Comparison of ENCODE assay signal across 14 cellular contexts in the genomic region with DNA sequence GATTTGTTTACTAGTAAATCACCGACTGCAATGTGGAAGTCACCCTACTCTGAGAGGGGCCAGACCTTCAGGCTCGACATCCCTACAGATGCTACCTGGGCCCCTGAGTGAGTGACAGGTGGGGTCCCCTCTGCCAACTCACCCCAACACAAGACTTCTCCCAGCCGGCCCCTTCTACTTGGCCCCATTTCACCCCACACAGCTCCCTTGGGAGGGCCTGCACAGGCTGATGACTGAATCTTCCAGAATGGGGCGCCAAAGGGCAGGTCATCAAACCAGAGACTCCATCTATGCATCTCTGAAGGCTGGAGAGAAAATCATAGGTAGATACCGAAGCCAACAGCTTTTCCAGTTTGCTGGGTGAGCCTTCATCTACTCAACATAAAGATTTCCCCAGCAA. TPM values are rescaled to one million over a fixed set of nuclear protein-coding genes. Genes with fewer than 3 reads are reported as not detected.
DNase-seq lines count a peak whose midpoint lies in the region; ATAC-seq, FAIRE-seq and TF ChIP-seq lines count a peak whose summit lies in the region.
"Had no signal": no experiment of that assay in that cellular context is flagged by ENCODE, and none has a peak within 500 bp of the region (broad histone marks: within the 10 kb centered on the region; RNA-seq: fewer than 3 reads in every experiment).

No MANE protein-coding gene starts in this region.

- 2% methylated on average over 5 of the region's 5 CpGs for WGBS in K562 (ENCODE audit: insufficient coverage, low coverage, missing lambda C conversion rate)

- peak; percentile 6 for FAIRE-seq in K562 (lab: Jason Lieb, UNC)

- intact Hi-C loops in K562 (cut with micrococcal nuclease), result loop anchor here (1.0 to 2.0 kb wide), 2 partner anchors 45 to 95 kb away; no protein-coding TSS in a partner anchor

- peak; percentile 55 to 63 (median 61) for TF ChIP-seq CTCF in K562 (IDR thresholded peaks at IDR 0.05 in 2 of 3, conservative IDR thresholded peaks at IDR 0.05 in 1 of 3; ENCODE audit: insufficient read depth in 2 of 3, low read depth in 1 of 3, low read length in 3 of 3)
- peak; percentile 14 for TF ChIP-seq CTCF in osteoblast (IDR thresholded peaks at IDR 0.05; ENCODE audit: extremely low read depth, low read depth, low read length)

- TF ChIP-seq POLR2A in K562 (conservative IDR thresholded peaks at IDR 0.05), result no peak

- DNase-seq in NCI-H82 (lab: John Stamatoyannopoulos, UW) (peak; percentile 54), NCI-H82 treated with DMSO at 0.1 percent for 48 hours (lab: John Stamatoyannopoulos, UW; ENCODE audit: unreplicated experiment) (no peak), NCI-H1436 (lab: John Stamatoyannopoulos, UW) (peak; percentile 43), K562 (ENCODE audit: extremely low read depth in 1 of 4, low spot score in 3 of 4) (peak in 3 of 4 experiments; percentile 30 to 44 (median 37)), osteoblast (ENCODE audit: insufficient read length, low spot score, missing footprints) (peak; percentile 67)
- no peak for DNase-seq in effector CD4-positive, alpha-beta T cell
- DNase-seq: activated naive CD8-positive, alpha-beta T cell treated with anti-CD3 and anti-CD28 coated beads, Interleukin-2, amount 10 ng/mL, durations not matched to agents 7 days and 5 days; AML-193; left ventricle myocardium superior had no signal

- H3K9ac ChIP-seq in K562 (ENCODE audit: insufficient read depth in 1 of 2, low read depth in 2 of 2, low read length in 2 of 2), result no peak overlapping the region

- H3K9me3 ChIP-seq in K562 (replicated peaks; ENCODE audit: control insufficient read depth, insufficient read depth, low read depth, low read length) (no peaks in the 10 kb centered on the region), osteoblast (ENCODE audit: low read depth, low read length) (no peaks in the 10 kb centered on the region)

- no TSS peak for BruUV-seq in K562 (replicated peaks; lab: Mats Ljungman, UMichigan)

- H4K20me1 ChIP-seq in K562 (replicated peaks; ENCODE audit: control insufficient read depth, insufficient read depth, low read length) (peaks cover 4% of the 10 kb centered on the region; the same call in 1 of the 2 replicates), osteoblast (ENCODE audit: insufficient read depth, low read length) (no peaks in the 10 kb centered on the region)

- in situ Hi-C loops in K562 (cut with MboI), result no loop called here

- CTCF ChIA-PET in K562 (lab: Yijun Ruan, JAX; ENCODE audit: low intra/inter-chr PET ratio), result interaction anchor here (1.1 to 3.3 kb wide), 3 partner anchors 45 to 872 kb away, joined by 3 to 28 read pairs (median 3); a partner anchor contains a TSS

- H3K27me3 ChIP-seq in K562 (ENCODE audit: control insufficient read depth in 2 of 2, insufficient read depth in 2 of 2, low read length in 2 of 2) (peaks cover 31 to 64% of the 10 kb centered on the region in 2 experiments; a peak in 4 of 5 replicates), osteoblast (ENCODE audit: insufficient read depth, low read length) (no peaks in the 10 kb centered on the region)

- H3K9me1 ChIP-seq in K562 (ENCODE audit: control insufficient read depth, insufficient read depth, low read length), result no peaks in the 10 kb centered on the region

- H3K4me2 ChIP-seq in K562 (ENCODE audit: insufficient read depth, low read length), result no peak overlapping the region
- no peak overlapping the region for H3K4me2 ChIP-seq in osteoblast (ENCODE audit: insufficient read depth, low read length)

- TF ChIP-seq RAD21 in K562 (CRISPR knock-in tag; conservative IDR thresholded peaks at IDR 0.05 in 1 of 2, IDR thresholded peaks at IDR 0.05 in 1 of 2), result peak; percentile 40 to 83

- no peaks in the 10 kb centered on the region for H3K36me3 ChIP-seq in K562 (ENCODE audit: control insufficient read depth, insufficient read depth, low read length)
- H3K36me3 ChIP-seq in osteoblast (ENCODE audit: insufficient read depth, low read length), result no peaks in the 10 kb centered on the region

- H3K4me1 ChIP-seq in K562 (replicated peaks in 1 of 2; ENCODE audit: control insufficient read depth in 2 of 2, insufficient read depth in 2 of 2, low read length in 2 of 2) (no peaks in the 10 kb centered on the region), osteoblast (ENCODE audit: insufficient read depth, low read length) (no peaks in the 10 kb centered on the region)

- ATAC-seq in K562, result peak; percentile 90
- no peak for ATAC-seq in HG02852 (IDR thresholded peaks at IDR 0.05; ENCODE audit: unreplicated experiment)
- no peak for ATAC-seq in GM21423 (IDR thresholded peaks at IDR 0.05; ENCODE audit: unreplicated experiment)
- ATAC-seq: left ventricle myocardium superior had no signal

- H2AFZ ChIP-seq in K562 (ENCODE audit: low read depth, low read length), result no peak overlapping the region
- no peak overlapping the region for H2AFZ ChIP-seq in osteoblast (ENCODE audit: low read length)

- POLR2A ChIA-PET in K562 (lab: Yijun Ruan, JAX), result interaction anchor here (0.6 to 1.0 kb wide), 2 partner anchors 37 to 109 kb away, joined by 3 to 4 read pairs; no protein-coding TSS in a partner anchor

- H3K4me3 ChIP-seq in K562, result no peak overlapping the region
- no peak overlapping the region for H3K4me3 ChIP-seq in osteoblast (ENCODE audit: insufficient read depth, low read length)

- TF ChIP-seq EP300 in K562 (IDR thresholded peaks at IDR 0.05; ENCODE audit: low read length), result no peak

- no peak overlapping the region for H3K27ac ChIP-seq in K562 (ENCODE audit: extremely low read depth, low read depth, low read length)
- H3K27ac ChIP-seq in osteoblast (ENCODE audit: low read depth, low read length), result no peak overlapping the region
- H3K27ac ChIP-seq: RWPE1 had no signal

- H3K79me2 ChIP-seq in K562 (ENCODE audit: control insufficient read depth, insufficient read depth, low read length), result no peaks in the 10 kb centered on the region
- H3K79me2 ChIP-seq in osteoblast (ENCODE audit: insufficient read depth, low read length), result no peaks in the 10 kb centered on the region

RNA-seq across cellular contexts. Expression of a gene that starts 9.4 kb away (rescaled TPM):
- total RNA-seq in K562 (2011; cell fraction: chromatin; rRNA removed; ENCODE audit: low replicate concordance), result not detected in 2 replicates
- not detected in 2 replicates for total RNA-seq in K562 (2011; cell fraction: nucleolus; rRNA removed)
- total RNA-seq in K562 (2011; cell fraction: nucleoplasm; rRNA removed), result not detected in 2 replicates
- total RNA-seq in K562 (2014; rRNA removed) (not detected in 2 replicates), K562 (2014; rRNA removed; fragmentation: Illumina TruSeq; extraction: Trizol) (not detected in 2 replicates), K562 (2015; rRNA removed; fragmentation: Illumina TruSeq; extraction: Trizol) (not detected in 2 replicates), K562 (2021) (0.42 and 0.60 TPM in 2 replicates), osteoblast (not detected in 2 replicates)
- polyA plus RNA-seq in K562 (2011; rRNA removed) (not detected in 2 replicates), K562 (2014; fragmentation: Illumina TruSeq; extraction: Trizol) (not detected in 2 replicates), K562 (2014; fragmentation: Nextera tagmentation; extraction: Ambion mirVana) (under 1 TPM in 1 of 2 experiments, not detected in 1; 0.15 TPM), K562 (2014; rRNA removed) (not detected in 2 replicates)
- polyA plus RNA-seq in K562 (2011; cell fraction: cytosol; rRNA removed), result not detected in 2 replicates
- polyA plus RNA-seq in K562 (2011; cell fraction: nucleus; rRNA removed), result not detected in 2 replicates
- not detected in 2 replicates for polyA plus RNA-seq in K562 (2012)
- not detected in 2 replicates for polyA minus RNA-seq in K562 (2011; rRNA and poly(A)+ RNA removed)
- not detected in 2 replicates for polyA minus RNA-seq in K562 (2011; cell fraction: cytosol; rRNA and poly(A)+ RNA removed)
- not detected in 2 replicates for polyA minus RNA-seq in K562 (2011; cell fraction: nucleus; rRNA and poly(A)+ RNA removed)
- total RNA-seq: glomerular endothelial cell had no signal

RNA-seq across cellular contexts. Expression of a gene that starts 16.1 kb away (rescaled TPM):
- total RNA-seq in K562 (2011; cell fraction: chromatin; rRNA removed; ENCODE audit: low replicate concordance), result not detected in 2 replicates
- not detected in 2 replicates for total RNA-seq in K562 (2011; cell fraction: nucleolus; rRNA removed)
- total RNA-seq in K562 (2011; cell fraction: nucleoplasm; rRNA removed), result not detected in 2 replicates
- total RNA-seq in K562 (2014; rRNA removed) (not detected in 2 replicates), K562 (2014; rRNA removed; fragmentation: Illumina TruSeq; extraction: Trizol) (not detected in 2 replicates), K562 (2015; rRNA removed; fragmentation: Illumina TruSeq; extraction: Trizol) (not detected in 2 replicates), K562 (2021) (not detected in 2 replicates), osteoblast (not detected in 2 replicates)
- polyA plus RNA-seq in K562 (2011; rRNA removed) (not detected in 2 replicates), K562 (2014; fragmentation: Illumina TruSeq; extraction: Trizol) (not detected in 2 replicates), K562 (2014; fragmentation: Nextera tagmentation; extraction: Ambion mirVana) (not detected), K562 (2014; rRNA removed) (not detected in 2 replicates)
- polyA plus RNA-seq in K562 (2011; cell fraction: cytosol; rRNA removed), result not detected in 2 replicates
- polyA plus RNA-seq in K562 (2011; cell fraction: nucleus; rRNA removed), result not detected in 2 replicates
- polyA plus RNA-seq in K562 (2012), result 0.03 TPM in 1 of 2 replicates, not detected in the other
- not detected in 2 replicates for polyA minus RNA-seq in K562 (2011; rRNA and poly(A)+ RNA removed)
- not detected in 2 replicates for polyA minus RNA-seq in K562 (2011; cell fraction: cytosol; rRNA and poly(A)+ RNA removed)
- polyA minus RNA-seq in K562 (2011; cell fraction: nucleus; rRNA and poly(A)+ RNA removed), result not detected in 2 replicates
- total RNA-seq: activated naive CD8-positive, alpha-beta T cell treated with anti-CD3 and anti-CD28 coated beads, Interleukin-2, amount 10 ng/mL, durations not matched to agents 7 days and 5 days; glomerular endothelial cell; left ventricle myocardium superior; urinary bladder had no signal
- polyA plus RNA-seq: urinary bladder had no signal

RNA-seq across cellular contexts. Expression of a gene that starts 24.8 kb away (rescaled TPM):
- not detected in 2 replicates for total RNA-seq in K562 (2011; cell fraction: chromatin; rRNA removed; ENCODE audit: low replicate concordance)
- not detected in 2 replicates for total RNA-seq in K562 (2011; cell fraction: nucleolus; rRNA removed)
- total RNA-seq in K562 (2011; cell fraction: nucleoplasm; rRNA removed), result not detected in 2 replicates
- total RNA-seq in K562 (2014; rRNA removed), result not detected in 2 replicates
- total RNA-seq in K562 (2014; rRNA removed; fragmentation: Illumina TruSeq; extraction: Trizol), result not detected in 2 replicates
- total RNA-seq in K562 (2015; rRNA removed; fragmentation: Illumina TruSeq; extraction: Trizol), result not detected in 2 replicates
- not detected in 2 replicates for total RNA-seq in K562 (2021)
- not detected in 2 replicates for polyA plus RNA-seq in K562 (2011; rRNA removed)
- not detected in 2 replicates for polyA plus RNA-seq in K562 (2011; cell fraction: cytosol; rRNA removed)
- not detected in 2 replicates for polyA plus RNA-seq in K562 (2011; cell fraction: nucleus; rRNA removed)
- not detected in 2 replicates for polyA plus RNA-seq in K562 (2012)
- polyA plus RNA-seq in K562 (2014; fragmentation: Illumina TruSeq; extraction: Trizol), result not detected in 2 replicates
- not detected for polyA plus RNA-seq in K562 (2014; fragmentation: Nextera tagmentation; extraction: Ambion mirVana)
- polyA plus RNA-seq in K562 (2014; rRNA removed), result not detected in 2 replicates
- polyA minus RNA-seq in K562 (2011; rRNA and poly(A)+ RNA removed), result not detected in 2 replicates
- polyA minus RNA-seq in K562 (2011; cell fraction: cytosol; rRNA and poly(A)+ RNA removed), result not detected in 2 replicates
- not detected in 2 replicates for polyA minus RNA-seq in K562 (2011; cell fraction: nucleus; rRNA and poly(A)+ RNA removed)
- not detected in 2 replicates for total RNA-seq in osteoblast
- total RNA-seq: activated naive CD8-positive, alpha-beta T cell treated with anti-CD3 and anti-CD28 coated beads, Interleukin-2, amount 10 ng/mL, durations not matched to agents 7 days and 5 days; glomerular endothelial cell had no signal

RNA-seq across cellular contexts. Expression of a gene that starts 42.6 kb away (rescaled TPM):
- total RNA-seq in K562 (2011; cell fraction: chromatin; rRNA removed; ENCODE audit: low replicate concordance), result not detected in 2 replicates
- not detected in 2 replicates for total RNA-seq in K562 (2011; cell fraction: nucleolus; rRNA removed)
- total RNA-seq in K562 (2011; cell fraction: nucleoplasm; rRNA removed), result not detected in 2 replicates
- total RNA-seq in K562 (2014; rRNA removed) (not detected in 2 replicates), K562 (2014; rRNA removed; fragmentation: Illumina TruSeq; extraction: Trizol) (not detected in 2 replicates), K562 (2015; rRNA removed; fragmentation: Illumina TruSeq; extraction: Trizol) (not detected in 2 replicates), K562 (2021) (0.34 and 0.80 TPM in 2 replicates), osteoblast (0.36 and 0.59 TPM in 2 replicates)
- polyA plus RNA-seq in K562 (2011; rRNA removed) (not detected in 2 replicates), K562 (2014; fragmentation: Illumina TruSeq; extraction: Trizol) (not detected in 2 replicates), K562 (2014; fragmentation: Nextera tagmentation; extraction: Ambion mirVana) (not detected), K562 (2014; rRNA removed) (not detected in 2 replicates)
- not detected in 2 replicates for polyA plus RNA-seq in K562 (2011; cell fraction: cytosol; rRNA removed)
- polyA plus RNA-seq in K562 (2011; cell fraction: nucleus; rRNA removed), result not detected in 2 replicates
- not detected in 2 replicates for polyA plus RNA-seq in K562 (2012)
- not detected in 2 replicates for polyA minus RNA-seq in K562 (2011; rRNA and poly(A)+ RNA removed)
- not detected in 2 replicates for polyA minus RNA-seq in K562 (2011; cell fraction: cytosol; rRNA and poly(A)+ RNA removed)
- not detected in 2 replicates for polyA minus RNA-seq in K562 (2011; cell fraction: nucleus; rRNA and poly(A)+ RNA removed)
- total RNA-seq: glomerular endothelial cell had no signal

RNA-seq across cellular contexts. Expression of a gene that starts 51.6 kb away (rescaled TPM):
- 0.23 and 0.37 TPM in 2 replicates for total RNA-seq in K562 (2011; cell fraction: chromatin; rRNA removed; ENCODE audit: low replicate concordance)
- total RNA-seq in K562 (2011; cell fraction: nucleolus; rRNA removed), result not detected in 2 replicates
- total RNA-seq in K562 (2011; cell fraction: nucleoplasm; rRNA removed), result not detected in 2 replicates
- total RNA-seq in K562 (2014; rRNA removed), result not detected in 2 replicates
- total RNA-seq in K562 (2014; rRNA removed; fragmentation: Illumina TruSeq; extraction: Trizol), result not detected in 2 replicates
- total RNA-seq in K562 (2015; rRNA removed; fragmentation: Illumina TruSeq; extraction: Trizol), result not detected in 2 replicates
- 0.13 and 0.22 TPM in 2 replicates for total RNA-seq in K562 (2021)
- 0.06 and 0.08 TPM in 2 replicates for polyA plus RNA-seq in K562 (2011; rRNA removed)
- 0.12 and 0.16 TPM in 2 replicates for polyA plus RNA-seq in K562 (2011; cell fraction: cytosol; rRNA removed)
- polyA plus RNA-seq in K562 (2011; cell fraction: nucleus; rRNA removed), result 0.22 and 0.55 TPM in 2 replicates
- polyA plus RNA-seq in K562 (2012), result 0.04 and 0.65 TPM in 2 replicates
- 0.07 TPM in 1 of 2 replicates, not detected in the other for polyA plus RNA-seq in K562 (2014; fragmentation: Illumina TruSeq; extraction: Trizol)
- polyA plus RNA-seq in K562 (2014; fragmentation: Nextera tagmentation; extraction: Ambion mirVana), result under 1 TPM in 1 of 2 experiments, not detected in 1; 0.11 TPM
- polyA plus RNA-seq in K562 (2014; rRNA removed), result not detected in 2 replicates
- not detected in 2 replicates for polyA minus RNA-seq in K562 (2011; rRNA and poly(A)+ RNA removed)
- polyA minus RNA-seq in K562 (2011; cell fraction: cytosol; rRNA and poly(A)+ RNA removed), result not detected in 2 replicates
- 0.11 and 0.27 TPM in 2 replicates for polyA minus RNA-seq in K562 (2011; cell fraction: nucleus; rRNA and poly(A)+ RNA removed)
- total RNA-seq in osteoblast, result not detected in 2 replicates
- total RNA-seq: activated naive CD8-positive, alpha-beta T cell treated with anti-CD3 and anti-CD28 coated beads, Interleukin-2, amount 10 ng/mL, durations not matched to agents 7 days and 5 days; glomerular endothelial cell; left ventricle myocardium superior; urinary bladder had no signal

Comparison
In these comparisons a context has a peak if more than half of its experiments do, and no peak if none do; other contexts are left out.
1. DNase-seq: peak in NCI-H82 (single experiment), NCI-H1436 (single experiment), K562 (3 of 4) and osteoblast (single experiment); none in NCI-H82 treated with DMSO at 0.1 percent for 48 hours (single experiment) and effector CD4-positive, alpha-beta T cell (single experiment).